27 cellular contexts compared by ENCODE assay signal in genomic region chr10:87952612-87953011, GRCh38.
DNase-seq lines count a peak whose midpoint lies in the region; ATAC-seq and TF ChIP-seq lines count a peak whose summit lies in the region.
"Had no signal": no experiment of that assay in that cellular context is flagged by ENCODE, and none has a peak within 500 bp of the region (broad histone marks: within the 10 kb centered on the region; RNA-seq: fewer than 3 reads in every experiment).

No MANE protein-coding gene starts in this region.

- H3K4me1 ChIP-seq in PC-9 (replicated peaks; ENCODE audit: insufficient read depth): peaks cover 18% of the 10 kb centered on the region
- H3K4me1 ChIP-seq in testis: no peaks in the 10 kb centered on the region

- H3K36me3 Mint-ChIP-seq in natural killer cell: no peaks in the 10 kb centered on the region
- H3K36me3 Mint-ChIP-seq in natural killer cell treated with Interleukin-12 subunit alpha and Interleukin-12 subunit beta and Interleukin-15 and Interleukin-18, amount 100 ng/mL, for 72 hours: no peaks in the 10 kb centered on the region
- peaks cover 25% of the 10 kb centered on the region for H3K36me3 Mint-ChIP-seq in activated CD4-positive, alpha-beta T cell treated with anti-CD3 and anti-CD28 coated beads, Interleukin-2, amount 10 ng/mL, durations not matched to agents 24 days and 14 days (ENCODE audit: low read depth)

- H3K27me3 Mint-ChIP-seq in natural killer cell (ENCODE audit: low read depth in 2 of 2): no peaks in the 10 kb centered on the region
- H3K27me3 Mint-ChIP-seq in natural killer cell treated with Interleukin-12 subunit alpha and Interleukin-12 subunit beta and Interleukin-15 and Interleukin-18, amount 100 ng/mL, for 72 hours: no peaks in the 10 kb centered on the region
- no peaks in the 10 kb centered on the region for H3K27me3 Mint-ChIP-seq in activated CD4-positive, alpha-beta T cell treated with anti-CD3 and anti-CD28 coated beads, Interleukin-2, amount 10 ng/mL, durations not matched to agents 24 days and 14 days
- H3K27me3 Mint-ChIP-seq: activated CD4-positive, alpha-beta T cell treated with anti-CD3 and anti-CD28 coated beads, Interleukin-2, amount 10 ng/mL, durations not matched to agents 7 days and 5 days; activated naive CD8-positive, alpha-beta T cell treated with anti-CD3 and anti-CD28 coated beads, Interleukin-2, amount 50 U/mL, for 24 hours; stimulated activated naive CD8-positive, alpha-beta T cell treated with anti-CD3 and anti-CD28 coated beads, Interleukin-15, amount 100 ng/mL, for 72 hours had no signal

- H2AFZ ChIP-seq in PC-9: no peak overlapping the region
- H2AFZ ChIP-seq: hepatocyte had no signal

- H4K20me1 ChIP-seq in PC-9 (ENCODE audit: insufficient read depth): no peaks in the 10 kb centered on the region

- peak overlapping the region; percentile 2 to 6 for H3K27ac Mint-ChIP-seq in natural killer cell
- H3K27ac Mint-ChIP-seq in natural killer cell treated with Interleukin-12 subunit alpha and Interleukin-12 subunit beta and Interleukin-15 and Interleukin-18, amount 100 ng/mL, for 72 hours: no peak overlapping the region
- no peak overlapping the region for H3K27ac Mint-ChIP-seq in activated CD4-positive, alpha-beta T cell treated with anti-CD3 and anti-CD28 coated beads, Interleukin-2, amount 10 ng/mL, durations not matched to agents 24 days and 14 days
- H3K27ac Mint-ChIP-seq: activated CD4-positive, alpha-beta T cell treated with anti-CD3 and anti-CD28 coated beads, Interleukin-2, amount 10 ng/mL, durations not matched to agents 7 days and 5 days; activated naive CD8-positive, alpha-beta T cell treated with anti-CD3 and anti-CD28 coated beads, Interleukin-2, amount 50 U/mL, for 24 hours; stimulated activated naive CD8-positive, alpha-beta T cell treated with anti-CD3 and anti-CD28 coated beads, Interleukin-15, amount 100 ng/mL, for 72 hours had no signal

- H3K4me3 ChIP-seq in PC-9 (no peak overlapping the region), testis (no peak overlapping the region)
- H3K4me3 ChIP-seq: dorsolateral prefrontal cortex, gastroesophageal sphincter, hepatocyte, skin epidermis, tibial artery had no signal

- H3K4me2 ChIP-seq in PC-9: no peak overlapping the region
- H3K4me2 ChIP-seq: hepatocyte had no signal

- no peaks in the 10 kb centered on the region; the same call in none of the 2 replicates for H3F3A ChIP-seq in PC-9 (ENCODE audit: insufficient read depth, low read depth)

- POLR2A ChIA-PET in PC-9 (lab: Charles Lee; ENCODE audit: unreplicated experiment): no interaction called here

- TF ChIP-seq CTCF in natural killer cell (IDR thresholded peaks at IDR 0.05) (no peak), PC-9 (conservative IDR thresholded peaks at IDR 0.05) (no peak), testis (IDR thresholded peaks at IDR 0.05) (no peak)

- no peak overlapping the region for H3K27ac ChIP-seq in PC-9
- H3K27ac ChIP-seq in testis: no peak overlapping the region
- H3K27ac ChIP-seq: dorsolateral prefrontal cortex, gastroesophageal sphincter, hepatocyte, skin epidermis, tibial artery, WERI-Rb-1 had no signal

- no peaks in the 10 kb centered on the region for H3K79me2 ChIP-seq in PC-9 (ENCODE audit: low read depth)

- no peaks in the 10 kb centered on the region for H3K9me2 ChIP-seq in PC-9 (ENCODE audit: insufficient read depth)

- peaks cover 15 to 24% of the 10 kb centered on the region in 2 donors for H3K4me1 Mint-ChIP-seq in natural killer cell
- peaks cover 5 to 10% of the 10 kb centered on the region in 2 donors for H3K4me1 Mint-ChIP-seq in natural killer cell treated with Interleukin-12 subunit alpha and Interleukin-12 subunit beta and Interleukin-15 and Interleukin-18, amount 100 ng/mL, for 72 hours (ENCODE audit: low read depth in 2 of 2)
- H3K4me1 Mint-ChIP-seq in activated CD4-positive, alpha-beta T cell treated with anti-CD3 and anti-CD28 coated beads, Interleukin-2, amount 10 ng/mL, durations not matched to agents 24 days and 14 days: no peaks in the 10 kb centered on the region
- H3K4me1 Mint-ChIP-seq: stimulated activated naive CD8-positive, alpha-beta T cell treated with anti-CD3 and anti-CD28 coated beads, Interleukin-15, amount 100 ng/mL, for 72 hours had no signal

- H3K9me3 ChIP-seq in PC-9 (ENCODE audit: insufficient read depth, low read depth) (peaks cover 6% of the 10 kb centered on the region; the same call in 1 of the 2 replicates), testis (no peaks in the 10 kb centered on the region)
- H3K9me3 ChIP-seq: gastroesophageal sphincter, tibial artery had no signal

- no peak for TF ChIP-seq POLR2A in testis (IDR thresholded peaks at IDR 0.05)

- 48 to 49% methylated on average over 2 of the region's 2 CpGs for WGBS in testis, 2 donors

- H3K4me3 Mint-ChIP-seq in natural killer cell: no peak overlapping the region
- H3K4me3 Mint-ChIP-seq in natural killer cell treated with Interleukin-12 subunit alpha and Interleukin-12 subunit beta and Interleukin-15 and Interleukin-18, amount 100 ng/mL, for 72 hours: no peak overlapping the region
- no peak overlapping the region for H3K4me3 Mint-ChIP-seq in activated CD4-positive, alpha-beta T cell treated with anti-CD3 and anti-CD28 coated beads, Interleukin-2, amount 10 ng/mL, durations not matched to agents 24 days and 14 days
- H3K4me3 Mint-ChIP-seq: activated CD4-positive, alpha-beta T cell treated with anti-CD3 and anti-CD28 coated beads, Interleukin-2, amount 10 ng/mL, durations not matched to agents 7 days and 5 days; activated naive CD8-positive, alpha-beta T cell treated with anti-CD3 and anti-CD28 coated beads, Interleukin-2, amount 50 U/mL, for 24 hours; activated T-cell treated with anti-CD3 and anti-CD28 coated beads, Interleukin-2, amount 50 U/mL, for 4 hours; stimulated activated naive CD8-positive, alpha-beta T cell treated with anti-CD3 and anti-CD28 coated beads, Interleukin-15, amount 100 ng/mL, for 72 hours had no signal

- no peaks in the 10 kb centered on the region for H3K9me3 Mint-ChIP-seq in natural killer cell
- no peaks in the 10 kb centered on the region for H3K9me3 Mint-ChIP-seq in natural killer cell treated with Interleukin-12 subunit alpha and Interleukin-12 subunit beta and Interleukin-15 and Interleukin-18, amount 100 ng/mL, for 72 hours
- no peaks in the 10 kb centered on the region for H3K9me3 Mint-ChIP-seq in activated CD4-positive, alpha-beta T cell treated with anti-CD3 and anti-CD28 coated beads, Interleukin-2, amount 10 ng/mL, durations not matched to agents 24 days and 14 days
- H3K9me3 Mint-ChIP-seq: activated CD4-positive, alpha-beta T cell treated with anti-CD3 and anti-CD28 coated beads, Interleukin-2, amount 10 ng/mL, durations not matched to agents 7 days and 5 days; activated naive CD8-positive, alpha-beta T cell treated with anti-CD3 and anti-CD28 coated beads, Interleukin-2, amount 50 U/mL, for 24 hours; activated T-cell treated with anti-CD3 and anti-CD28 coated beads, Interleukin-2, amount 50 U/mL, for 4 hours; stimulated activated naive CD8-positive, alpha-beta T cell treated with anti-CD3 and anti-CD28 coated beads, Interleukin-15, amount 100 ng/mL, for 72 hours had no signal

- H3K36me3 ChIP-seq in PC-9 (ENCODE audit: low read depth): peaks cover 18% of the 10 kb centered on the region; the same call in 1 of the 2 replicates
- H3K36me3 ChIP-seq in testis (ENCODE audit: low read depth, missing control alignments): no peaks in the 10 kb centered on the region
- H3K36me3 ChIP-seq: WERI-Rb-1 had no signal

- BruUV-seq in PC-9 (replicated peaks; lab: Mats Ljungman, UMichigan): no TSS peak

- CTCF ChIA-PET in PC-9 (lab: Charles Lee): no interaction called here

- ATAC-seq in natural killer cell (no peak), left lobe of liver (peak; percentile 67)
- ATAC-seq in natural killer cell treated with Interleukin-12 subunit alpha and Interleukin-12 subunit beta and Interleukin-15 and Interleukin-18, amount 100 ng/mL, for 72 hours: no peak
- ATAC-seq: activated naive CD8-positive, alpha-beta T cell treated with anti-CD3 and anti-CD28 coated beads, Interleukin-2, amount 50 U/mL, for 24 hours; activated T-cell treated with anti-CD3 and anti-CD28 coated beads, Interleukin-2, amount 50 U/mL, for 4 hours; gastroesophageal sphincter; stimulated activated naive CD8-positive, alpha-beta T cell treated with anti-CD3 and anti-CD28 coated beads, Interleukin-15, amount 100 ng/mL, for 72 hours had no signal

- no peaks in the 10 kb centered on the region for H3K27me3 ChIP-seq in PC-9 (ENCODE audit: insufficient read depth, low read depth)
- H3K27me3 ChIP-seq in testis: no peaks in the 10 kb centered on the region
- H3K27me3 ChIP-seq: dorsolateral prefrontal cortex, gastroesophageal sphincter, hepatocyte, tibial artery had no signal

- DNase-seq in natural killer cell (no peak), NCI-H2029 treated with DMSO at 0.1 percent for 48 hours (lab: John Stamatoyannopoulos, UW) (peak; percentile 6), left lobe of liver (ENCODE audit: low spot score) (no peak), PC-9 (no peak), testis (no peak), NOMO-1 treated with dmso at 0.1 percent for 144 hours (lab: John Stamatoyannopoulos, UW; ENCODE audit: unreplicated experiment) (no peak)
- no peak for DNase-seq in natural killer cell treated with Interleukin-12 subunit alpha and Interleukin-12 subunit beta and Interleukin-15 and Interleukin-18, amount 100 ng/mL, for 72 hours (ENCODE audit: low spot score)
- DNase-seq in activated CD4-positive, alpha-beta T cell treated with anti-CD3 and anti-CD28 coated beads, Interleukin-2, amount 10 ng/mL, durations not matched to agents 24 days and 14 days: no peak
- DNase-seq: ACHN; activated CD4-positive, alpha-beta T cell treated with anti-CD3 and anti-CD28 coated beads, Interleukin-2, amount 10 ng/mL, durations not matched to agents 7 days and 5 days; activated naive CD8-positive, alpha-beta T cell treated with anti-CD3 and anti-CD28 coated beads, Interleukin-2, amount 50 U/mL, for 24 hours; activated T-cell treated with anti-CD3 and anti-CD28 coated beads, Interleukin-2, amount 50 U/mL, for 4 hours; dorsolateral prefrontal cortex; mesendoderm; NCI-H1092 treated with DMSO at 0.1 percent for 48 hours; NCI-H2081; NCI-H446 treated with DMSO at 0.1 percent for 48 hours; NK-92 treated with Interleukin-12 subunit alpha and Interleukin-12 subunit beta, amount 100 ng/mL, for 24 hours; Right ventricle myocardium superior; stimulated activated CD4-positive, alpha-beta T cell treated with anti-CD3 and anti-CD28 coated beads, Interleukin-1b, Interleukin-23, amount 100 ng/mL, for 48 hours; stimulated activated CD8-positive, alpha-beta memory T cell treated with anti-CD3 and anti-CD28 coated beads, Interleukin-4, amount 100 ng/mL, for 48 hours; stimulated activated naive CD8-positive, alpha-beta T cell treated with anti-CD3 and anti-CD28 coated beads, Interleukin-15, amount 100 ng/mL, for 72 hours; tibial artery; WERI-Rb-1 had no signal

- intact Hi-C loops in natural killer cell (cut with micrococcal nuclease) (no loop called here), PC-9 (cut with micrococcal nuclease; ENCODE audit: unreplicated experiment) (no loop called here), testis (cut with DNase I; ENCODE audit: low total_unique reads) (no loop called here)
- intact Hi-C loops in activated CD4-positive, alpha-beta T cell treated with anti-CD3 and anti-CD28 coated beads, Interleukin-2, amount 10 ng/mL, durations not matched to agents 24 days and 14 days (cut with micrococcal nuclease): no loop called here

Comparison
In these comparisons a context has a peak if more than half of its experiments do, and no peak if none do; other contexts are left out.
1. H3K27ac Mint-ChIP-seq: peak in natural killer cell (2 of 2); none in natural killer cell treated with Interleukin-12 subunit alpha and Interleukin-12 subunit beta and Interleukin-15 and Interleukin-18, amount 100 ng/mL, for 72 hours (0 of 2) and activated CD4-positive, alpha-beta T cell treated with anti-CD3 and anti-CD28 coated beads, Interleukin-2, amount 10 ng/mL, durations not matched to agents 24 days and 14 days (single experiment).